ENCODE assay signal across 21 cellular contexts in genomic region chr15:74775894-74776293, GRCh38. TPM values are rescaled to one million over a fixed set of nuclear protein-coding genes. Genes with fewer than 3 reads are reported as not detected.
A peak's percentile ranks its signal among the peaks of the same experiment; 100 is the strongest.
DNase-seq lines count a peak whose midpoint lies in the region; ATAC-seq and TF ChIP-seq lines count a peak whose summit lies in the region.
"Had no signal": no experiment of that assay in that cellular context is flagged by ENCODE, and none has a peak within 500 bp of the region (broad histone marks: within the 10 kb centered on the region; RNA-seq: fewer than 3 reads in every experiment).

No MANE protein-coding gene starts in this region.

- peaks cover 79% of the 10 kb centered on the region for H3K4me1 Mint-ChIP-seq in T-helper 2 cell treated with Interferon-gamma antibody and Interleukin-4, amounts not matched to agents 5 μg/mL and 100 μg/mL, for 36 hours (ENCODE audit: low read depth)
- H3K4me1 Mint-ChIP-seq in activated T-helper 17 cell treated with anti-CD3 and anti-CD28 coated beads, Interleukin-2, amount 50 U/mL, for 72 hours = peaks cover 50% of the 10 kb centered on the region
- peaks cover 45 to 91% (median 81%) of the 10 kb centered on the region in 4 donors for H3K4me1 Mint-ChIP-seq in naive thymus-derived CD8-positive, alpha-beta T cell

- POLR2A ChIA-PET in naive thymus-derived CD8-positive, alpha-beta T cell (lab: Charles Lee) = interaction anchor here (2.1 to 31.0 kb wide), 2 partner anchors 19 to 181 kb away, joined by 8 to 1300 read pairs; partner anchors contain the start of genes CSK and RPP25

- no peak overlapping the region for H3K4me3 ChIP-seq in HL-60 (replicated peaks; ENCODE audit: insufficient read depth, low read length)
- H3K4me3 ChIP-seq: colonic mucosa, lung had no signal

- H3K27ac Mint-ChIP-seq in T-helper 2 cell treated with Interferon-gamma antibody and Interleukin-4, amounts not matched to agents 5 μg/mL and 100 μg/mL, for 36 hours = peak overlapping the region; percentile 94
- H3K27ac Mint-ChIP-seq in activated T-helper 17 cell treated with anti-CD3 and anti-CD28 coated beads, Interleukin-2, amount 50 U/mL, for 72 hours = peak overlapping the region; percentile 99
- H3K27ac Mint-ChIP-seq in naive thymus-derived CD8-positive, alpha-beta T cell = peak overlapping the region; percentile 77 to 100 (median 98)

- no peaks in the 10 kb centered on the region for H3K9me3 Mint-ChIP-seq in T-helper 2 cell treated with Interferon-gamma antibody and Interleukin-4, amounts not matched to agents 5 μg/mL and 100 μg/mL, for 36 hours
- H3K9me3 Mint-ChIP-seq in activated T-helper 17 cell treated with anti-CD3 and anti-CD28 coated beads, Interleukin-2, amount 50 U/mL, for 72 hours = no peaks in the 10 kb centered on the region
- H3K9me3 Mint-ChIP-seq in naive thymus-derived CD8-positive, alpha-beta T cell = no peaks in the 10 kb centered on the region
- H3K9me3 Mint-ChIP-seq: nephron had no signal

- no peaks in the 10 kb centered on the region for H3K27me3 ChIP-seq in HL-60 (ENCODE audit: insufficient read depth, poor library complexity, severe bottlenecking)
- H3K27me3 ChIP-seq: colonic mucosa had no signal

- peak overlapping the region; percentile 91 for H3K27ac ChIP-seq in HL-60 (replicated peaks)
- H3K27ac ChIP-seq: C4-2B, epithelial cell of prostate had no signal

- DNase-seq in T-helper 2 cell treated with Interferon-gamma antibody and Interleukin-4, amounts not matched to agents 5 μg/mL and 100 μg/mL, for 36 hours (ENCODE audit: low spot score) = no peak
- no peak for DNase-seq in T-helper 2 cell
- DNase-seq in HL-60 (ENCODE audit: low read depth in 1 of 2, low spot score in 1 of 2) = no peak
- DNase-seq in naive thymus-derived CD8-positive, alpha-beta T cell = no peak
- no peak for DNase-seq in glomerular visceral epithelial cell (ENCODE audit: extremely low spot score)
- DNase-seq in NCI-H69 (lab: John Stamatoyannopoulos, UW) = no peak
- DNase-seq: 8988T; activated CD4-positive, CD25-positive, alpha-beta regulatory T cell treated with anti-CD3 and anti-CD28 coated beads, Interleukin-2, amount 50 U/mL, for 72 hours; NCI-H146; NCI-H446; SHP77; T-helper 9 cell had no signal

- H3K36me3 Mint-ChIP-seq in T-helper 2 cell treated with Interferon-gamma antibody and Interleukin-4, amounts not matched to agents 5 μg/mL and 100 μg/mL, for 36 hours (ENCODE audit: low read depth) = peaks cover 4% of the 10 kb centered on the region
- H3K36me3 Mint-ChIP-seq in activated T-helper 17 cell treated with anti-CD3 and anti-CD28 coated beads, Interleukin-2, amount 50 U/mL, for 72 hours (ENCODE audit: low read depth) = no peaks in the 10 kb centered on the region
- H3K36me3 Mint-ChIP-seq in naive thymus-derived CD8-positive, alpha-beta T cell = no peaks in the 10 kb centered on the region

- H3K4me3 Mint-ChIP-seq in T-helper 2 cell treated with Interferon-gamma antibody and Interleukin-4, amounts not matched to agents 5 μg/mL and 100 μg/mL, for 36 hours = peak overlapping the region; percentile 35
- peak overlapping the region; percentile 82 for H3K4me3 Mint-ChIP-seq in activated T-helper 17 cell treated with anti-CD3 and anti-CD28 coated beads, Interleukin-2, amount 50 U/mL, for 72 hours
- H3K4me3 Mint-ChIP-seq in naive thymus-derived CD8-positive, alpha-beta T cell = peak overlapping the region in 7 of 10 donors; percentile 12 to 85 (median 26)
- H3K4me3 Mint-ChIP-seq: nephron had no signal

- no peak for TF ChIP-seq CTCF in HL-60 (IDR thresholded peaks at IDR 0.05; ENCODE audit: insufficient read depth, low read length)

- H3K27me3 Mint-ChIP-seq in T-helper 2 cell treated with Interferon-gamma antibody and Interleukin-4, amounts not matched to agents 5 μg/mL and 100 μg/mL, for 36 hours (ENCODE audit: low read depth) = no peaks in the 10 kb centered on the region
- no peaks in the 10 kb centered on the region for H3K27me3 Mint-ChIP-seq in activated T-helper 17 cell treated with anti-CD3 and anti-CD28 coated beads, Interleukin-2, amount 50 U/mL, for 72 hours
- H3K27me3 Mint-ChIP-seq in naive thymus-derived CD8-positive, alpha-beta T cell = no peaks in the 10 kb centered on the region

- no peak for ATAC-seq in activated T-helper 17 cell treated with anti-CD3 and anti-CD28 coated beads, Interleukin-2, amount 50 U/mL, for 72 hours (replicated peaks)
- ATAC-seq in naive thymus-derived CD8-positive, alpha-beta T cell = no peak
- no peak for ATAC-seq in HG03469 (IDR thresholded peaks at IDR 0.05; ENCODE audit: unreplicated experiment)

RNA-seq across cellular contexts. Expression of gene CSK, which starts 6.0 kb away (rescaled TPM):
- total RNA-seq in activated T-helper 17 cell treated with anti-CD3 and anti-CD28 coated beads, Interleukin-2, amount 50 U/mL, for 72 hours = 100 to 1,000 TPM; 176 to 316 TPM
- total RNA-seq in naive thymus-derived CD8-positive, alpha-beta T cell = 100 to 1,000 TPM; 220 TPM
- polyA plus RNA-seq in naive thymus-derived CD8-positive, alpha-beta T cell = 100 to 1,000 TPM in 1 of 3 donors, 10 to 100 TPM in 2; 70.8 to 124 (median 79.8) TPM

RNA-seq across cellular contexts. Expression of gene CYP1A2, which starts 27.2 kb away (rescaled TPM):
- total RNA-seq in activated T-helper 17 cell treated with anti-CD3 and anti-CD28 coated beads, Interleukin-2, amount 50 U/mL, for 72 hours = not detected
- total RNA-seq in naive thymus-derived CD8-positive, alpha-beta T cell = not detected
- polyA plus RNA-seq in naive thymus-derived CD8-positive, alpha-beta T cell = not detected
- total RNA-seq: astrocyte, colonic mucosa, pulmonary artery endothelial cell had no signal

RNA-seq across cellular contexts. Expression of gene LMAN1L, which starts 36.7 kb away (rescaled TPM):
- total RNA-seq in activated T-helper 17 cell treated with anti-CD3 and anti-CD28 coated beads, Interleukin-2, amount 50 U/mL, for 72 hours = 1 to 10 TPM in 1 of 2 donors, under 1 TPM in 1; 0.82 to 1.6 TPM
- total RNA-seq in naive thymus-derived CD8-positive, alpha-beta T cell = under 1 TPM; 0.57 to 0.80 TPM
- not detected for polyA plus RNA-seq in naive thymus-derived CD8-positive, alpha-beta T cell
- total RNA-seq: colonic mucosa, pulmonary artery endothelial cell had no signal

RNA-seq across cellular contexts. Expression of gene CPLX3, which starts 50.5 kb away (rescaled TPM):
- under 1 TPM; 0.15 to 0.19 TPM for total RNA-seq in activated T-helper 17 cell treated with anti-CD3 and anti-CD28 coated beads, Interleukin-2, amount 50 U/mL, for 72 hours
- total RNA-seq in naive thymus-derived CD8-positive, alpha-beta T cell = under 1 TPM; 0.39 to 0.44 TPM
- polyA plus RNA-seq in naive thymus-derived CD8-positive, alpha-beta T cell = not detected
- total RNA-seq: astrocyte, colonic mucosa, lung, pulmonary artery endothelial cell had no signal

RNA-seq across cellular contexts. Expression of gene CYP1A1, which starts 50.6 kb away (rescaled TPM):
- 10 to 100 TPM in 1 of 2 donors, 1 to 10 TPM in 1; 3.3 to 11.4 TPM for total RNA-seq in activated T-helper 17 cell treated with anti-CD3 and anti-CD28 coated beads, Interleukin-2, amount 50 U/mL, for 72 hours
- under 1 TPM; 0.18 to 0.27 TPM for total RNA-seq in naive thymus-derived CD8-positive, alpha-beta T cell
- not detected for polyA plus RNA-seq in naive thymus-derived CD8-positive, alpha-beta T cell
- total RNA-seq: colonic mucosa had no signal

Comparison
In these comparisons a context has a peak if more than half of its experiments do, and no peak if none do; other contexts are left out.
1. H3K4me3 Mint-ChIP-seq: peak in every context shown above with its lines; median percentile 82 in activated T-helper 17 cell treated with anti-CD3 and anti-CD28 coated beads, Interleukin-2, amount 50 U/mL, for 72 hours; 35 in T-helper 2 cell treated with Interferon-gamma antibody and Interleukin-4, amounts not matched to agents 5 μg/mL and 100 μg/mL, for 36 hours; 26 in naive thymus-derived CD8-positive, alpha-beta T cell.